In genomic region chr2:128232965-128233789, GRCh38 we compare ENCODE assay signal across 8 cellular contexts.
A peak's percentile ranks its signal among the peaks of the same experiment; 100 is the strongest.
DNase-seq lines count a peak whose midpoint lies in the region; ATAC-seq and TF ChIP-seq lines count a peak whose summit lies in the region.

No MANE protein-coding gene starts in this region.

- peak; percentile 78 to 86 for TF ChIP-seq RAD21 in liver (IDR thresholded peaks at IDR 0.05)

- H3K36me3 ChIP-seq in liver (ENCODE audit: control insufficient read depth in 4 of 4, insufficient read depth in 3 of 4, low read depth in 1 of 4, low read length in 3 of 4): no peaks in the 10 kb centered on the region

- peak overlapping the region; percentile 54 to 85 for H3K9ac ChIP-seq in liver (ENCODE audit: low read depth in 1 of 2, low read length in 2 of 2)

- ATAC-seq in GM19035 (IDR thresholded peaks at IDR 0.05; ENCODE audit: unreplicated experiment) (peak; percentile 98), HG03342 (IDR thresholded peaks at IDR 0.05; ENCODE audit: unreplicated experiment) (peak; percentile 98)

- peak overlapping the region; percentile 76 to 78 for H3K27ac ChIP-seq in liver (ENCODE audit: low read depth in 1 of 2, low read length in 2 of 2)

- peaks cover 0 to 12% (median 7%) of the 10 kb centered on the region in 4 donors for H3K4me1 ChIP-seq in liver (ENCODE audit: control insufficient read depth in 4 of 4, insufficient read depth in 4 of 4, low read length in 3 of 4)

- WGBS in liver: under 1% methylated on average over 84 of the region's 84 CpGs

- H3K9me3 ChIP-seq in liver (ENCODE audit: control insufficient read depth in 4 of 4, low read length in 3 of 4): no peaks in the 10 kb centered on the region

- TF ChIP-seq CTCF in liver (IDR thresholded peaks at IDR 0.05; ENCODE audit: low read depth, low read length, missing input control): peak; percentile 89

- peak; percentile 92 for DNase-seq in Ammon's horn (ENCODE audit: low spot score)
- peak; percentile 66 to 91 for DNase-seq in NCI-H526 (lab: John Stamatoyannopoulos, UW)
- DNase-seq in activated CD4-positive, alpha-beta T cell treated with anti-CD3 and anti-CD28 coated beads, Interleukin-2, amount 50 U/mL, for 48 hours: peak; percentile 89 to 91
- peak; percentile 39 to 77 for DNase-seq in dermis microvascular lymphatic vessel endothelial cell (ENCODE audit: low read depth in 2 of 2)
- DNase-seq in stimulated activated CD4-positive, alpha-beta T cell treated with anti-CD3 and anti-CD28 coated beads, Interleukin-2, amount 100 ng/mL, for 48 hours: peak; percentile 79 to 84

- H3K4me3 ChIP-seq in liver (ENCODE audit: low read depth in 1 of 3, low read length in 3 of 3): peak overlapping the region; percentile 63 to 66 (median 63)

- H3K27me3 ChIP-seq in liver (ENCODE audit: control insufficient read depth in 4 of 4, insufficient read depth in 4 of 4, low read length in 3 of 4): no peaks in the 10 kb centered on the region

TF ChIP-seq in liver, 16 proteins besides CTCF, POLR2A, EP300 and RAD21:
- no peak for TF ChIP-seq FOXA2 (IDR thresholded peaks at IDR 0.05)
- peak; percentile 78 for TF ChIP-seq YY1 (IDR thresholded peaks at IDR 0.05)
- TF ChIP-seq TAF1 (conservative IDR thresholded peaks at IDR 0.05): no peak
- TF ChIP-seq RXRA (IDR thresholded peaks at IDR 0.05): peak in 1 of 2 donors; percentile 11
- TF ChIP-seq, protein P1, sequence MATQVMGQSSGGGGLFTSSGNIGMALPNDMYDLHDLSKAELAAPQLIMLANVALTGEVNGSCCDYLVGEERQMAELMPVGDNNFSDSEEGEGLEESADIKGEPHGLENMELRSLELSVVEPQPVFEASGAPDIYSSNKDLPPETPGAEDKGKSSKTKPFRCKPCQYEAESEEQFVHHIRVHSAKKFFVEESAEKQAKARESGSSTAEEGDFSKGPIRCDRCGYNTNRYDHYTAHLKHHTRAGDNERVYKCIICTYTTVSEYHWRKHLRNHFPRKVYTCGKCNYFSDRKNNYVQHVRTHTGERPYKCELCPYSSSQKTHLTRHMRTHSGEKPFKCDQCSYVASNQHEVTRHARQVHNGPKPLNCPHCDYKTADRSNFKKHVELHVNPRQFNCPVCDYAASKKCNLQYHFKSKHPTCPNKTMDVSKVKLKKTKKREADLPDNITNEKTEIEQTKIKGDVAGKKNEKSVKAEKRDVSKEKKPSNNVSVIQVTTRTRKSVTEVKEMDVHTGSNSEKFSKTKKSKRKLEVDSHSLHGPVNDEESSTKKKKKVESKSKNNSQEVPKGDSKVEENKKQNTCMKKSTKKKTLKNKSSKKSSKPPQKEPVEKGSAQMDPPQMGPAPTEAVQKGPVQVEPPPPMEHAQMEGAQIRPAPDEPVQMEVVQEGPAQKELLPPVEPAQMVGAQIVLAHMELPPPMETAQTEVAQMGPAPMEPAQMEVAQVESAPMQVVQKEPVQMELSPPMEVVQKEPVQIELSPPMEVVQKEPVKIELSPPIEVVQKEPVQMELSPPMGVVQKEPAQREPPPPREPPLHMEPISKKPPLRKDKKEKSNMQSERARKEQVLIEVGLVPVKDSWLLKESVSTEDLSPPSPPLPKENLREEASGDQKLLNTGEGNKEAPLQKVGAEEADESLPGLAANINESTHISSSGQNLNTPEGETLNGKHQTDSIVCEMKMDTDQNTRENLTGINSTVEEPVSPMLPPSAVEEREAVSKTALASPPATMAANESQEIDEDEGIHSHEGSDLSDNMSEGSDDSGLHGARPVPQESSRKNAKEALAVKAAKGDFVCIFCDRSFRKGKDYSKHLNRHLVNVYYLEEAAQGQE (IDR thresholded peaks at IDR 0.05): peak; percentile 20

Comparison
In these comparisons a context has a peak if more than half of its experiments do, and no peak if none do; other contexts are left out.
1. Peak in every context shown above with its lines: DNase-seq, ATAC-seq, H3K4me3 ChIP-seq and H3K27ac ChIP-seq.